In the genomic region with DNA sequence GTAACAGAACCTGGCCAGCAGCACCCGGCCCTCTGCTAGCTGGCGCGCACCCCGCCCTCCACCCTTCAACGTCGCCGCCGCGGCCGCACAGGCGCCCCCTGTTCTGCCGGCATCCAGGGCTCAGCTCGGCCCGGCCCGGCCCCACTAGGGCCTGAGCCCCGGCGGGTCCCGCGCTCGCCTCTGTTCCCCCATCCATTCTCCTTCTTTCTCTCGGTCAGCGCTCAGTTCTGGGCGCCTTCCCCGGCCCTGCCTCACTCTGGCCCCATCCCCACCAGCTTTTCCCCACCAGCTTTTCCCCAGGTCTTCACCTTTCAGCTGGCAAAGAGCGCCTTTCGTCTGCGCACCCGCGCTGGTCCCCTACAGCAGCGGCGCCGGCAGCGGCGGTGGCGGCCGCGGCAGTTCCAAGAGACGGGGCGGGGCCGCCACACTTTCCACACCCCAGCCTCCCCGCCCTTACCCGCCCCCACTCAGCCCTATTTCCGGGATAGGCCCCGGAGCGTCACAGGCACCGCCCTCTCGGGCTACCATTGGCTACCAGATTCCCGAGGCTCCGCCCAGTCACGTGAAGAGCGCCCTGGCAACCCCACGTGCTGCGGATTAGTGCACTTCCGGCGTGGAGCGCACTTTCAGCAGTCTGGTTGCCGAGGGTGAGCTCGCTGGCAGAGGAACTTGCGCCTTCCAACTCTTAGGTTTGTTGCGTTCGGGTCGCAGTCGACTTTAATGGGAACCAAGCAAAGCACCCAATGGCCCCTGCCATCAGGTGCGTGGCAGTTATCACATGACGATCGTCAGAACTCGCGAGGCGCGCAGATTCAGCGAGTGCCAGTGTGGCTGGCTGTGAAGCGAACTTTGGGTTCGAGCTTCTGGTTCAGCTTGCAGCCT, we compare ENCODE assay signal across 8 cellular contexts. TPM values are rescaled to one million over a fixed set of nuclear protein-coding genes. Genes with fewer than 3 reads are reported as not detected.
A peak's percentile ranks its signal among the peaks of the same experiment; 100 is the strongest.
DNase-seq lines count a peak whose midpoint lies in the region; ATAC-seq and TF ChIP-seq lines count a peak whose summit lies in the region.

A gene (minus strand): TSS at position 403 of the 882 bp plus-strand sequence. CDS start 831 bp downstream, outside the sequence.

- peak within 1 kb of the TSS; percentile 61 for H4K91ac ChIP-seq in mesenchymal stem cell (ENCODE audit: low read length)

- H2BK12ac ChIP-seq in mesenchymal stem cell (ENCODE audit: low read length in 2 of 2) = peak within 1 kb of the TSS; percentile 54 to 70

- peak; percentile 89 for ATAC-seq in GM19438 (IDR thresholded peaks at IDR 0.05; ENCODE audit: low read depth, unreplicated experiment)
- ATAC-seq in HG03565 (IDR thresholded peaks at IDR 0.05; ENCODE audit: unreplicated experiment) = peak; percentile 87
- ATAC-seq in activated CD8-positive, alpha-beta T cell treated with anti-CD3 and anti-CD28 coated beads, Interleukin-2, amount 10 ng/mL, durations not matched to agents 7 days and 5 days = peak; percentile 97
- peak; percentile 90 for ATAC-seq in effector memory CD8-positive, alpha-beta T cell (replicated peaks)

- peak within 1 kb of the TSS; percentile 91 to 97 for H3K4me3 Mint-ChIP-seq in CD14-positive monocyte
- peak within 1 kb of the TSS; percentile 96 for H3K4me3 Mint-ChIP-seq in activated CD8-positive, alpha-beta T cell treated with anti-CD3 and anti-CD28 coated beads, Interleukin-2, amount 10 ng/mL, durations not matched to agents 7 days and 5 days
- H3K4me3 Mint-ChIP-seq in effector memory CD8-positive, alpha-beta T cell = peak within 1 kb of the TSS; percentile 91 to 95

- peaks cover 21% of the 10 kb centered on the region for H3K4me1 Mint-ChIP-seq in CD14-positive monocyte
- H3K4me1 Mint-ChIP-seq in activated CD8-positive, alpha-beta T cell treated with anti-CD3 and anti-CD28 coated beads, Interleukin-2, amount 10 ng/mL, durations not matched to agents 7 days and 5 days (ENCODE audit: low read depth) = peaks cover 27% of the 10 kb centered on the region
- H3K4me1 Mint-ChIP-seq in effector memory CD8-positive, alpha-beta T cell (ENCODE audit: low read depth in 2 of 2) = peaks cover 5 to 15% of the 10 kb centered on the region in 2 donors

- no peak for TF ChIP-seq CTCF in CD14-positive monocyte (IDR thresholded peaks at IDR 0.05)

- H3K27ac ChIP-seq in mesenchymal stem cell (ENCODE audit: low read length, poor library complexity, severe bottlenecking) = no peak within 1 kb of the TSS

- H3K36me3 ChIP-seq in mesenchymal stem cell (ENCODE audit: control insufficient read depth in 1 of 2, insufficient read depth in 2 of 2, low read depth in 1 of 2, low read length in 2 of 2) = no peaks in the 10 kb centered on the region

- peak within 1 kb of the TSS; percentile 77 to 96 for H3K4me3 ChIP-seq in mesenchymal stem cell (ENCODE audit: insufficient read depth in 1 of 2, low read depth in 1 of 2, low read length in 2 of 2)

- peak within 1 kb of the TSS; percentile 61 for H2BK120ac ChIP-seq in mesenchymal stem cell (ENCODE audit: low read depth, low read length)

- peak within 1 kb of the TSS; percentile 71 to 86 for H3K18ac ChIP-seq in mesenchymal stem cell (ENCODE audit: low read depth in 1 of 2, low read length in 2 of 2)

- peak within 1 kb of the TSS in 1 of 2 experiments; percentile 32 for H3K4ac ChIP-seq in mesenchymal stem cell (ENCODE audit: low read depth in 1 of 2, low read length in 2 of 2)

- DNase-seq in CD14-positive monocyte (ENCODE audit: low spot score) (peak; percentile 93), NCI-H774 (lab: John Stamatoyannopoulos, UW) (peak; percentile 96), mesenchymal stem cell (peak; percentile 92)
- peak; percentile 97 for DNase-seq in activated CD8-positive, alpha-beta T cell treated with anti-CD3 and anti-CD28 coated beads, Interleukin-2, amount 10 ng/mL, durations not matched to agents 7 days and 5 days
- peak; percentile 93 to 94 (median 93) for DNase-seq in effector memory CD8-positive, alpha-beta T cell
- peak; percentile 89 for DNase-seq in stimulated activated CD8-positive, alpha-beta memory T cell treated with anti-CD3 and anti-CD28 coated beads, Interleukin-12 subunit alpha, Interleukin-12 subunit beta, amount 100 ng/mL, for 1 hour (ENCODE audit: low read depth)

- CTCF ChIA-PET in activated CD8-positive, alpha-beta T cell treated with anti-CD3 and anti-CD28 coated beads, Interleukin-2, amount 10 ng/mL, durations not matched to agents 7 days and 5 days (lab: Charles Lee) = interaction anchor here (0.9 to 1.6 kb wide), 3 partner anchors 39 to 552 kb away, joined by 3 read pairs; a partner anchor contains a TSS

- peak within 1 kb of the TSS; percentile 72 for H2AFZ ChIP-seq in mesenchymal stem cell (ENCODE audit: low read depth, low read length)

- H3K27ac Mint-ChIP-seq in CD14-positive monocyte = peak within 1 kb of the TSS in 4 of 7 donors; percentile 64 to 90 (median 78)
- peak within 1 kb of the TSS; percentile 97 for H3K27ac Mint-ChIP-seq in activated CD8-positive, alpha-beta T cell treated with anti-CD3 and anti-CD28 coated beads, Interleukin-2, amount 10 ng/mL, durations not matched to agents 7 days and 5 days
- H3K27ac Mint-ChIP-seq in effector memory CD8-positive, alpha-beta T cell = peak within 1 kb of the TSS; percentile 97 to 99

- H3K4me2 ChIP-seq in mesenchymal stem cell (ENCODE audit: low read length, poor library complexity, severe bottlenecking) = peak within 1 kb of the TSS; percentile 55

- H3K79me1 ChIP-seq in mesenchymal stem cell (replicated peaks; ENCODE audit: low read length, poor library complexity, severe bottlenecking) = peaks cover 9% of the 10 kb centered on the region

- H3K9me3 ChIP-seq in mesenchymal stem cell (ENCODE audit: control insufficient read depth, low read length) = peaks cover 17% of the 10 kb centered on the region

- peak within 1 kb of the TSS; percentile 94 for H2BK15ac ChIP-seq in mesenchymal stem cell (ENCODE audit: low read depth, poor library complexity, severe bottlenecking)

- H3K36me3 Mint-ChIP-seq in CD14-positive monocyte = peaks cover 0 to 2% of the 10 kb centered on the region in 2 donors
- H3K36me3 Mint-ChIP-seq in activated CD8-positive, alpha-beta T cell treated with anti-CD3 and anti-CD28 coated beads, Interleukin-2, amount 10 ng/mL, durations not matched to agents 7 days and 5 days (ENCODE audit: low read depth) = peaks cover 4% of the 10 kb centered on the region
- peaks cover 11% of the 10 kb centered on the region for H3K36me3 Mint-ChIP-seq in effector memory CD8-positive, alpha-beta T cell (ENCODE audit: insufficient read depth)

- H4K8ac ChIP-seq in mesenchymal stem cell (ENCODE audit: low read length) = peak within 1 kb of the TSS; percentile 90

- 28% methylated on average over 56 of the region's 73 CpGs for WGBS in mesenchymal stem cell

- H3K9ac ChIP-seq in mesenchymal stem cell (ENCODE audit: low read length) = peak within 1 kb of the TSS; percentile 86

- POLR2A ChIA-PET in activated CD8-positive, alpha-beta T cell treated with anti-CD3 and anti-CD28 coated beads, Interleukin-2, amount 10 ng/mL, durations not matched to agents 7 days and 5 days (lab: Charles Lee) = interaction anchor here (0.8 to 3.9 kb wide), 2 partner anchors 39 to 727 kb away, joined by 4 to 31 read pairs; a partner anchor contains a TSS

- H3K4me1 ChIP-seq in mesenchymal stem cell (ENCODE audit: control insufficient read depth, insufficient read depth, low read depth, low read length) = peaks cover 7% of the 10 kb centered on the region

- peak within 1 kb of the TSS in 1 of 2 experiments; percentile 83 for H3K23ac ChIP-seq in mesenchymal stem cell (ENCODE audit: low read length in 2 of 2)

- peaks cover 10 to 42% (median 29%) of the 10 kb centered on the region in 7 donors for H3K9me3 Mint-ChIP-seq in CD14-positive monocyte
- no peaks in the 10 kb centered on the region for H3K9me3 Mint-ChIP-seq in activated CD8-positive, alpha-beta T cell treated with anti-CD3 and anti-CD28 coated beads, Interleukin-2, amount 10 ng/mL, durations not matched to agents 7 days and 5 days (ENCODE audit: insufficient read depth)
- H3K9me3 Mint-ChIP-seq in effector memory CD8-positive, alpha-beta T cell = peaks cover 0 to 3% of the 10 kb centered on the region in 2 donors

- peak within 1 kb of the TSS; percentile 84 for H2BK5ac ChIP-seq in mesenchymal stem cell (ENCODE audit: low read depth, low read length, poor library complexity, severe bottlenecking)

- peaks cover 30 to 48% (median 39%) of the 10 kb centered on the region in 3 donors for H3K27me3 Mint-ChIP-seq in CD14-positive monocyte (ENCODE audit: low read depth in 3 of 3)
- H3K27me3 Mint-ChIP-seq in activated CD8-positive, alpha-beta T cell treated with anti-CD3 and anti-CD28 coated beads, Interleukin-2, amount 10 ng/mL, durations not matched to agents 7 days and 5 days (ENCODE audit: low read depth) = peaks cover 16% of the 10 kb centered on the region
- no peaks in the 10 kb centered on the region for H3K27me3 Mint-ChIP-seq in effector memory CD8-positive, alpha-beta T cell

- no peak within 1 kb of the TSS for H2AK5ac ChIP-seq in mesenchymal stem cell (ENCODE audit: low read length, severe bottlenecking)

- H3K14ac ChIP-seq in mesenchymal stem cell (ENCODE audit: low read length in 2 of 2) = peak within 1 kb of the TSS in 1 of 2 experiments; percentile 23

- H3K27me3 ChIP-seq in mesenchymal stem cell (ENCODE audit: control insufficient read depth in 1 of 2, insufficient read depth in 1 of 2, low read length in 2 of 2) = no peaks in the 10 kb centered on the region

- intact Hi-C loops in CD14-positive monocyte (cut with micrococcal nuclease) = no loop called here

RNA-seq across cellular contexts. Expression of the gene that starts here (rescaled TPM):
- polyA plus RNA-seq in CD14-positive monocyte = 1 to 10 TPM; 1.4 to 5.4 TPM
- total RNA-seq in activated CD8-positive, alpha-beta T cell treated with anti-CD3 and anti-CD28 coated beads, Interleukin-2, amount 10 ng/mL, durations not matched to agents 7 days and 5 days = 10 to 100 TPM; 10.8 to 10.9 TPM
- 7.9 TPM for polyA plus RNA-seq in mesenchymal stem cell (2013, experiment 1 of 2)
- polyA plus RNA-seq in mesenchymal stem cell (2013, experiment 2 of 2) = 10.5 TPM
